18 cellular contexts compared by ENCODE assay signal in the genomic region with DNA sequence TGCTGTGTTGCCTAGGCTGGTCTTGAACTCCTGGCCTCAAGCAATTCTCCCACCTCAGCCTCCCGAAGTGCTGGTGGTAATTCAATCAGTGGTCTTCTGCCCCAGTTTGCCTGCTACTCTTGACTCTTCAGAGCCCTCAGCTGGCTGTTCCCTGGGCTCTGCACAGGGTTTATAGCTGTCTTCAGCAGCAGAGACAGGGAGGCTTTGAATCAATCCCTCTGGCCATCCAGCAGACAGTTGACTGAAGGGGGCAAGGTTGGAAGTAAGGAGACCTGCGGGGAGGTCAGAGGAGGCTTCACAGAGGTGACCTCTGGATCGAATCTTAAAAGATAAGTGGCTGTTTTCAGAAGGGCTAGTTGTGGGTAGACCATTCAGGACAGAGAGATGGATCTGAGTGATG. TPM values are rescaled to one million over a fixed set of nuclear protein-coding genes. Genes with fewer than 3 reads are reported as not detected.
DNase-seq lines count a peak whose midpoint lies in the region; ATAC-seq and TF ChIP-seq lines count a peak whose summit lies in the region.
"Had no signal": no experiment of that assay in that cellular context is flagged by ENCODE, and none has a peak within 500 bp of the region (broad histone marks: within the 10 kb centered on the region; RNA-seq: fewer than 3 reads in every experiment).

No MANE protein-coding gene starts in this region.

- H2BK120ac ChIP-seq in H9 (ENCODE audit: low read depth, low read length, poor library complexity, severe bottlenecking), result no peak overlapping the region
- H2BK120ac ChIP-seq in neuronal stem cell (ENCODE audit: low read depth, low read length), result no peak overlapping the region

- H3K4me2 ChIP-seq in H9 (ENCODE audit: insufficient read depth, insufficient read length, low read length), result no peak overlapping the region
- H3K4me2 ChIP-seq in neuronal stem cell (ENCODE audit: insufficient read depth, low read length, poor library complexity, severe bottlenecking), result no peak overlapping the region
- H3K4me2 ChIP-seq: BLaER1 treated with 17β-estradiol and CSF1 and Interleukin-3, amounts not matched to agents 10 nM and 100 nM had no signal

- H3K27ac Mint-ChIP-seq in H9 (no peak overlapping the region), Caco-2 (ENCODE audit: unreplicated experiment) (no peak overlapping the region)
- peak overlapping the region; percentile 98 for H3K27ac Mint-ChIP-seq in activated T-helper 1 cell treated with anti-CD3 and anti-CD28 coated beads, Interleukin-12 subunit alpha, Interleukin-12 subunit beta, Interleukin-2, Interleukin-4 antibody, amounts not matched to agents 30 ng/mL and 10 ng/mL and 1 ng/mL, durations not matched to agents 14 hours and 24 hours and 36 hours

- H2BK20ac ChIP-seq in H9 (ENCODE audit: low read depth, low read length, poor library complexity, severe bottlenecking), result no peak overlapping the region

- H4K91ac ChIP-seq in H9 (ENCODE audit: insufficient read length, low read depth, low read length) (no peak overlapping the region), neuronal stem cell (ENCODE audit: low read depth, low read length, poor library complexity) (no peak overlapping the region)

- CTCF ChIA-PET in Caco-2 (lab: Charles Lee), result no interaction called here

- H3K9ac ChIP-seq in H9 (ENCODE audit: extremely low read depth, insufficient read length, low read length) (no peak overlapping the region), neuronal stem cell (ENCODE audit: low read depth, low read length, poor library complexity) (no peak overlapping the region)
- H3K9ac ChIP-seq: BLaER1 treated with 17β-estradiol and CSF1 and Interleukin-3, amounts not matched to agents 10 nM and 100 nM had no signal

- H2BK15ac ChIP-seq in H9 (ENCODE audit: low read depth, low read length) (no peak overlapping the region), neuronal stem cell (ENCODE audit: low read length) (no peak overlapping the region)

- H3K4me1 ChIP-seq in H9 (ENCODE audit: insufficient read depth, low read length) (no peaks in the 10 kb centered on the region), neuronal stem cell (ENCODE audit: control insufficient read depth in 2 of 2, insufficient read depth in 1 of 2, low read depth in 1 of 2, low read length in 2 of 2) (no peaks in the 10 kb centered on the region), Caco-2 (peaks cover 15% of the 10 kb centered on the region), upper lobe of left lung (no peaks in the 10 kb centered on the region)
- H3K4me1 ChIP-seq: heart right ventricle, right atrium auricular region, uterus had no signal

- TF ChIP-seq CTCF in H9 (conservative IDR thresholded peaks at IDR 0.05) (no peak), Caco-2 (IDR thresholded peaks at IDR 0.05; ENCODE audit: insufficient read depth in 1 of 2, low read depth in 1 of 2, low read length in 1 of 2, severe bottlenecking in 1 of 2, unreplicated experiment in 1 of 2) (no peak), upper lobe of left lung (IDR thresholded peaks at IDR 0.05) (no peak)

- BruUV-seq in Caco-2 (replicated peaks; lab: Mats Ljungman, UMichigan), result no TSS peak

- H3K23ac ChIP-seq in H9 (ENCODE audit: insufficient read length, low read depth, low read length), result no peak overlapping the region
- no peak overlapping the region for H3K23ac ChIP-seq in neuronal stem cell (ENCODE audit: low read depth, low read length, poor library complexity)

- no peaks in the 10 kb centered on the region for H3K9me3 Mint-ChIP-seq in H9
- H3K9me3 Mint-ChIP-seq in activated T-helper 1 cell treated with anti-CD3 and anti-CD28 coated beads, Interleukin-12 subunit alpha, Interleukin-12 subunit beta, Interleukin-2, Interleukin-4 antibody, amounts not matched to agents 30 ng/mL and 10 ng/mL and 1 ng/mL, durations not matched to agents 14 hours and 24 hours and 36 hours, result peaks cover 8% of the 10 kb centered on the region
- no peaks in the 10 kb centered on the region for H3K9me3 Mint-ChIP-seq in Caco-2 (ENCODE audit: unreplicated experiment)
- H3K9me3 Mint-ChIP-seq: central memory CD8-positive, alpha-beta T cell had no signal

- no peak overlapping the region for H2BK5ac ChIP-seq in H9 (ENCODE audit: insufficient read length, low read length)
- no peak overlapping the region for H2BK5ac ChIP-seq in neuronal stem cell (ENCODE audit: low read length)

- intact Hi-C loops in activated T-helper 1 cell treated with anti-CD3 and anti-CD28 coated beads, Interleukin-12 subunit alpha, Interleukin-12 subunit beta, Interleukin-2, Interleukin-4 antibody, amounts not matched to agents 30 ng/mL and 10 ng/mL and 1 ng/mL, durations not matched to agents 14 hours and 24 hours and 36 hours (cut with micrococcal nuclease), result no loop called here
- intact Hi-C loops in Caco-2 (cut with micrococcal nuclease; ENCODE audit: unreplicated experiment), result no loop called here

- TF ChIP-seq POLR2A in upper lobe of left lung (IDR thresholded peaks at IDR 0.05), result no peak

- H3K23me2 ChIP-seq in H9 (ENCODE audit: insufficient read length, low read depth, low read length, poor library complexity, severe bottlenecking), result no peaks in the 10 kb centered on the region

- WGBS in H9 (ENCODE audit: extremely low coverage, insufficient read length, low lambda C conversion rate), result no CpG with 5 or more reads among the region's 3 CpGs
- WGBS in neuronal stem cell (ENCODE audit: extremely low coverage in 2 of 2, insufficient read length in 2 of 2, insufficient replicate concordance in 1 of 2), 2 donors, result no CpG with 5 or more reads among the region's 3 CpGs
- 68 to 86% methylated on average over 3 of the region's 3 CpGs for WGBS in upper lobe of left lung, 2 donors

- H2BK12ac ChIP-seq in H9 (ENCODE audit: insufficient read length, low read depth, low read length) (no peak overlapping the region), neuronal stem cell (ENCODE audit: low read length) (no peak overlapping the region)

- H3K4me1 Mint-ChIP-seq in H9 (no peaks in the 10 kb centered on the region; a peak in 1 of 4 replicates), Caco-2 (ENCODE audit: low read depth, unreplicated experiment) (peaks cover 7% of the 10 kb centered on the region)
- peaks cover 55% of the 10 kb centered on the region for H3K4me1 Mint-ChIP-seq in activated T-helper 1 cell treated with anti-CD3 and anti-CD28 coated beads, Interleukin-12 subunit alpha, Interleukin-12 subunit beta, Interleukin-2, Interleukin-4 antibody, amounts not matched to agents 30 ng/mL and 10 ng/mL and 1 ng/mL, durations not matched to agents 14 hours and 24 hours and 36 hours (ENCODE audit: low read depth)

- H3K4me3 Mint-ChIP-seq in H9 (no peak overlapping the region), Caco-2 (ENCODE audit: unreplicated experiment) (no peak overlapping the region)
- peak overlapping the region; percentile 43 for H3K4me3 Mint-ChIP-seq in activated T-helper 1 cell treated with anti-CD3 and anti-CD28 coated beads, Interleukin-12 subunit alpha, Interleukin-12 subunit beta, Interleukin-2, Interleukin-4 antibody, amounts not matched to agents 30 ng/mL and 10 ng/mL and 1 ng/mL, durations not matched to agents 14 hours and 24 hours and 36 hours
- H3K4me3 Mint-ChIP-seq: central memory CD8-positive, alpha-beta T cell had no signal

- no peak overlapping the region for H3K18ac ChIP-seq in H9 (ENCODE audit: insufficient read length, low read depth, low read length)
- H3K18ac ChIP-seq in neuronal stem cell (ENCODE audit: low read length), result peak overlapping the region; percentile 19

- H3K36me3 ChIP-seq in neuronal stem cell (replicated peaks in 1 of 2; ENCODE audit: control insufficient read depth in 2 of 2, insufficient read depth in 2 of 2, low read length in 2 of 2), result no peaks in the 10 kb centered on the region
- H3K36me3 ChIP-seq in Caco-2 (ENCODE audit: control insufficient read depth, insufficient read depth, low read length), result no peaks in the 10 kb centered on the region
- H3K36me3 ChIP-seq in upper lobe of left lung, result no peaks in the 10 kb centered on the region
- H3K36me3 ChIP-seq: BLaER1 treated with 17β-estradiol and CSF1 and Interleukin-3, amounts not matched to agents 10 nM and 100 nM; heart right ventricle; ovary; right atrium auricular region; uterus had no signal

- POLR2A ChIA-PET in Caco-2 (lab: Charles Lee), result no interaction called here

- H3K4me3 ChIP-seq in neuronal stem cell (ENCODE audit: low read length in 2 of 2) (no peak overlapping the region), Caco-2 (ENCODE audit: low read depth, low read length) (no peak overlapping the region), upper lobe of left lung (no peak overlapping the region)
- H3K4me3 ChIP-seq: BLaER1 treated with 17β-estradiol and CSF1 and Interleukin-3, amounts not matched to agents 10 nM and 100 nM; heart right ventricle; ovary; right atrium auricular region; uterus had no signal

- H3K27me3 Mint-ChIP-seq in H9 (ENCODE audit: low read depth), result peaks cover 19% of the 10 kb centered on the region
- no peaks in the 10 kb centered on the region for H3K27me3 Mint-ChIP-seq in activated T-helper 1 cell treated with anti-CD3 and anti-CD28 coated beads, Interleukin-12 subunit alpha, Interleukin-12 subunit beta, Interleukin-2, Interleukin-4 antibody, amounts not matched to agents 30 ng/mL and 10 ng/mL and 1 ng/mL, durations not matched to agents 14 hours and 24 hours and 36 hours (ENCODE audit: insufficient read depth)
- no peaks in the 10 kb centered on the region for H3K27me3 Mint-ChIP-seq in Caco-2 (ENCODE audit: insufficient read depth, unreplicated experiment)
- H3K27me3 Mint-ChIP-seq: central memory CD8-positive, alpha-beta T cell had no signal

- H3K9me3 ChIP-seq in H9 (ENCODE audit: control insufficient read depth, low read depth, low read length), result no peaks in the 10 kb centered on the region
- no peaks in the 10 kb centered on the region for H3K9me3 ChIP-seq in neuronal stem cell (replicated peaks in 1 of 2; ENCODE audit: control insufficient read depth in 2 of 2, insufficient read depth in 1 of 2, low read depth in 1 of 2, low read length in 2 of 2)
- no peaks in the 10 kb centered on the region for H3K9me3 ChIP-seq in Caco-2
- H3K9me3 ChIP-seq in upper lobe of left lung, result no peaks in the 10 kb centered on the region
- H3K9me3 ChIP-seq: BLaER1 treated with 17β-estradiol and CSF1 and Interleukin-3, amounts not matched to agents 10 nM and 100 nM; ovary; right atrium auricular region; uterus had no signal

- H3K14ac ChIP-seq in H9 (ENCODE audit: insufficient read depth, low read length) (peak overlapping the region; percentile 54; the same call in 1 of the 2 replicates), neuronal stem cell (ENCODE audit: low read length) (no peak overlapping the region)

- no peak overlapping the region for H2AFZ ChIP-seq in H9 (ENCODE audit: low read length)
- H2AFZ ChIP-seq in neuronal stem cell (ENCODE audit: low read length), result no peak overlapping the region

- H3K56ac ChIP-seq in H9 (ENCODE audit: insufficient read length, low read depth, low read length), result no peak overlapping the region

- H3K27me3 ChIP-seq in H9 (ENCODE audit: insufficient read depth, low read length), result no peaks in the 10 kb centered on the region
- no peaks in the 10 kb centered on the region for H3K27me3 ChIP-seq in neuronal stem cell (ENCODE audit: control insufficient read depth in 3 of 3, insufficient read depth in 3 of 3, low read depth in 1 of 3, low read length in 3 of 3)
- no peaks in the 10 kb centered on the region for H3K27me3 ChIP-seq in Caco-2 (replicated peaks; ENCODE audit: control insufficient read depth, insufficient read depth, low read length)
- H3K27me3 ChIP-seq in upper lobe of left lung, result no peaks in the 10 kb centered on the region
- H3K27me3 ChIP-seq: BLaER1 treated with 17β-estradiol and CSF1 and Interleukin-3, amounts not matched to agents 10 nM and 100 nM; heart right ventricle; ovary; right atrium auricular region; uterus had no signal

- H3K79me2 ChIP-seq in H9 (ENCODE audit: insufficient read depth, low read length), result no peaks in the 10 kb centered on the region

- DNase-seq in activated CD8-positive, alpha-beta memory T cell treated with anti-CD3 and anti-CD28 coated beads, Interleukin-2, amount 50 U/mL, for 48 hours, result peak; percentile 64
- DNase-seq in activated CD8-positive, alpha-beta memory T cell treated with anti-CD3 and anti-CD28 coated beads for 24 hours, result no peak
- DNase-seq in H9 (no peak), neuronal stem cell (ENCODE audit: low spot score) (no peak), HPDE6-E6E7 (ENCODE audit: extremely low spot score) (no peak), Caco-2 (no peak), upper lobe of left lung (no peak)
- no peak for DNase-seq in activated T-helper 1 cell treated with anti-CD3 and anti-CD28 coated beads, Interleukin-12 subunit alpha, Interleukin-12 subunit beta, Interleukin-2, Interleukin-4 antibody, amounts not matched to agents 30 ng/mL and 10 ng/mL and 1 ng/mL, durations not matched to agents 14 hours and 24 hours and 36 hours (ENCODE audit: low spot score)
- DNase-seq: heart right ventricle, naive B cell, NCI-H446, ovary, SHP77 treated with DMSO at 0.1 percent for 48 hours, uterus had no signal

- H3K36me3 Mint-ChIP-seq in H9 (ENCODE audit: insufficient read depth in 1 of 3, low read depth in 3 of 3), result no peaks in the 10 kb centered on the region
- peaks cover 14% of the 10 kb centered on the region for H3K36me3 Mint-ChIP-seq in activated T-helper 1 cell treated with anti-CD3 and anti-CD28 coated beads, Interleukin-12 subunit alpha, Interleukin-12 subunit beta, Interleukin-2, Interleukin-4 antibody, amounts not matched to agents 30 ng/mL and 10 ng/mL and 1 ng/mL, durations not matched to agents 14 hours and 24 hours and 36 hours (ENCODE audit: low read depth)
- peaks cover 2% of the 10 kb centered on the region for H3K36me3 Mint-ChIP-seq in Caco-2 (ENCODE audit: insufficient read depth, unreplicated experiment)
- H3K36me3 Mint-ChIP-seq: naive B cell had no signal

- no peak overlapping the region for H4K5ac ChIP-seq in H9 (ENCODE audit: insufficient read length, low read depth, low read length)

- H2AK5ac ChIP-seq in H9 (ENCODE audit: insufficient read length, low read length) (no peak overlapping the region), neuronal stem cell (ENCODE audit: low read depth, low read length) (no peak overlapping the region)

- no peak overlapping the region for H4K8ac ChIP-seq in H9 (replicated peaks; ENCODE audit: insufficient read length, low read depth, low read length)
- no peak overlapping the region for H4K8ac ChIP-seq in neuronal stem cell (ENCODE audit: low read depth, low read length)

- no peak overlapping the region for H3T11ph ChIP-seq in H9 (ENCODE audit: low read length)

- no peaks in the 10 kb centered on the region for H4K20me1 ChIP-seq in H9 (ENCODE audit: control insufficient read depth, insufficient read depth, insufficient read length)
- H4K20me1 ChIP-seq: BLaER1 treated with 17β-estradiol and CSF1 and Interleukin-3, amounts not matched to agents 10 nM and 100 nM had no signal

- no peak for TF ChIP-seq EP300 in upper lobe of left lung (IDR thresholded peaks at IDR 0.05)

- H3K4ac ChIP-seq in H9 (ENCODE audit: low read depth, low read length) (no peak overlapping the region), neuronal stem cell (ENCODE audit: low read length) (no peak overlapping the region)

- ATAC-seq in upper lobe of left lung (ENCODE audit: low FRiP score in 2 of 2), result no peak
- ATAC-seq: heart right ventricle had no signal

- H3K79me1 ChIP-seq in H9 (ENCODE audit: insufficient read depth, low read depth, low read length, poor library complexity, severe bottlenecking) (no peaks in the 10 kb centered on the region), neuronal stem cell (ENCODE audit: low read depth, low read length) (no peaks in the 10 kb centered on the region)

- H3K27ac ChIP-seq in H9 (ENCODE audit: insufficient read length, low read depth, low read length) (no peak overlapping the region), neuronal stem cell (replicated peaks; ENCODE audit: low read length) (no peak overlapping the region), upper lobe of left lung (no peak overlapping the region)
- H3K27ac ChIP-seq: BLaER1 treated with 17β-estradiol and CSF1 and Interleukin-3, amounts not matched to agents 10 nM and 100 nM; epithelial cell of prostate; heart right ventricle; ovary; right atrium auricular region; uterus had no signal

RNA-seq across cellular contexts. Expression of gene KIF3B, which starts 26.0 kb away (rescaled TPM):
- total RNA-seq in H9 (2021), result 28.3 and 29.7 TPM in 2 replicates
- 38.1 and 39.1 TPM in 2 replicates for total RNA-seq in activated T-helper 1 cell treated with anti-CD3 and anti-CD28 coated beads, Interleukin-12 subunit alpha, Interleukin-12 subunit beta, Interleukin-2, Interleukin-4 antibody, amounts not matched to agents 30 ng/mL and 10 ng/mL and 1 ng/mL, durations not matched to agents 14 hours and 24 hours and 36 hours
- 18.9 TPM for polyA plus RNA-seq in neuronal stem cell (2013, experiment 1 of 2)
- polyA plus RNA-seq in neuronal stem cell (2013, experiment 2 of 2), result 18.8 TPM
- total RNA-seq in Caco-2 (2022), result 49.0 and 50.0 TPM in 2 replicates
- 10 to 100 TPM; 14.7 to 37.5 (median 26.7) TPM for total RNA-seq in upper lobe of left lung

RNA-seq across cellular contexts. Expression of gene POFUT1, which starts 43.8 kb away (rescaled TPM):
- total RNA-seq in H9 (2021) (39.0 and 41.2 TPM in 2 replicates), Caco-2 (2022) (148 and 158 TPM in 2 replicates), upper lobe of left lung (10 to 100 TPM; 12.6 to 31.5 (median 26.5) TPM)
- total RNA-seq in activated T-helper 1 cell treated with anti-CD3 and anti-CD28 coated beads, Interleukin-12 subunit alpha, Interleukin-12 subunit beta, Interleukin-2, Interleukin-4 antibody, amounts not matched to agents 30 ng/mL and 10 ng/mL and 1 ng/mL, durations not matched to agents 14 hours and 24 hours and 36 hours, result 69.0 and 73.0 TPM in 2 replicates
- 17.5 TPM for polyA plus RNA-seq in neuronal stem cell (2013, experiment 1 of 2)
- polyA plus RNA-seq in neuronal stem cell (2013, experiment 2 of 2), result 18.2 TPM

RNA-seq across cellular contexts. Expression of gene PLAGL2, which starts 43.9 kb away (rescaled TPM):
- 42.8 and 44.4 TPM in 2 replicates for total RNA-seq in H9 (2021)
- total RNA-seq in activated T-helper 1 cell treated with anti-CD3 and anti-CD28 coated beads, Interleukin-12 subunit alpha, Interleukin-12 subunit beta, Interleukin-2, Interleukin-4 antibody, amounts not matched to agents 30 ng/mL and 10 ng/mL and 1 ng/mL, durations not matched to agents 14 hours and 24 hours and 36 hours, result 123 and 126 TPM in 2 replicates
- polyA plus RNA-seq in neuronal stem cell (2013, experiment 1 of 2), result 35.6 TPM
- 34.8 TPM for polyA plus RNA-seq in neuronal stem cell (2013, experiment 2 of 2)
- total RNA-seq in Caco-2 (2022), result 89.6 and 96.1 TPM in 2 replicates
- 10 to 100 TPM; 11.4 to 17.1 (median 14.1) TPM for total RNA-seq in upper lobe of left lung
